ENCODE assay signal across 30 cellular contexts in the genomic region with DNA sequence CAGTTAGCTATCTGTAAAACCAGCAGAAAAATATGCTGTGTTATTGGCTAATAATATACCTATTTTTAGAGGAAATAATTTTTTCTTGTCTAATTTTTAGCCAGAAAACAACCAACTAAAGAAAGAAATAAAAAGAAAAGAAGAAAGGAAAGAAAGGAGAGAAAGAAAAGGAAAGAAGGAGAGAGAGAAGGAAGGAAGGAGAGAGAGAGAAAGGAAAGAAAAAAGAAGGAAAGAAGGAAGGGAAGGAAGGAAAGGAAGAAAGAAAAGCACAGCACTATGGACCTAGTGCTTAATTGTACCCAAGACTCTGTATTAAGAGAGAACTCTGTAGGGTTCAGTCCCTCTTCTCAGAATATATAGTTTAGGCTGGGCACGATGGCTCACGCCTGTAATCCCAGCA. TPM values are rescaled to one million over a fixed set of nuclear protein-coding genes. Genes with fewer than 3 reads are reported as not detected.
"Had no signal": no experiment of that assay in that cellular context is flagged by ENCODE, and none has a peak within 500 bp of the region (broad histone marks: within the 10 kb centered on the region; RNA-seq: fewer than 3 reads in every experiment).

No MANE protein-coding gene starts in this region.

- H3K27ac ChIP-seq: stomach, suprapubic skin, testis, thoracic aorta, thyroid gland, tibial artery, tibial nerve, transverse colon, upper lobe of left lung, upper lobe of right lung, uterus, vagina had no signal

- FAIRE-seq: urothelium cell line had no signal

- DNase-seq: stimulated activated CD4-positive, alpha-beta T cell treated with anti-CD3 and anti-CD28 coated beads, Interleukin-2, amount 100 ng/mL, for 48 hours; stimulated activated CD4-positive, alpha-beta T cell treated with anti-CD3 and anti-CD28 coated beads, Interleukin-4, amount 100 ng/mL, for 1 hour; stimulated activated CD4-positive, alpha-beta T cell treated with anti-CD3 and anti-CD28 coated beads, Interleukin-4, amount 100 ng/mL, for 24 hours; stimulated activated CD4-positive, alpha-beta T cell treated with anti-CD3 and anti-CD28 coated beads, Interleukin-4, amount 100 ng/mL, for 4 hours; stimulated activated CD8-positive, alpha-beta memory T cell treated with anti-CD3 and anti-CD28 coated beads, Interleukin-4, amount 100 ng/mL, for 48 hours; stimulated activated naive B cell treated with anti-CD40 and anti-IgM and Interleukin-4, amounts not matched to agents 10 μg/mL and 1 μg/mL and 100 μg/mL, for 72 hours; stimulated activated naive CD4-positive, alpha-beta T cell; stimulated activated naive CD4-positive, alpha-beta T cell treated with Interleukin-2 at 50 U/mL for 16 hours; stimulated activated naive CD8-positive, alpha-beta T cell treated with anti-CD3 and anti-CD28 coated beads, Interleukin-15, amount 100 ng/mL, for 72 hours; stimulated activated naive CD8-positive, alpha-beta T cell treated with anti-CD3 and anti-CD28 coated beads, Interleukin-15, Interleukin-2, amounts not matched to agents 100 U/mL and 50 U/mL, for 24 hours; stomach; substantia nigra; testis; thyroid gland; tibial artery; transverse colon; trophoblast cell; upper lobe of left lung; upper lobe of right lung; uterus had no signal

- H3K27me3 ChIP-seq: testis, uterus, vagina had no signal

- H3K9me3 ChIP-seq: stomach, suprapubic skin, testis, thoracic aorta, thyroid gland, tibial artery, tibial nerve, transverse colon, upper lobe of left lung, upper lobe of right lung, uterus, vagina had no signal

- H3K4me3 ChIP-seq: stomach, suprapubic skin, testis, thoracic aorta, thyroid gland, tibial artery, tibial nerve, transverse colon, upper lobe of left lung, upper lobe of right lung, uterus, vagina had no signal

- H3K36me3 ChIP-seq: stomach, suprapubic skin, thoracic aorta, thyroid gland, tibial artery, tibial nerve, transverse colon, upper lobe of left lung, upper lobe of right lung, uterus, vagina had no signal

- H3K4me1 ChIP-seq: testis, upper lobe of right lung had no signal

- ATAC-seq: stimulated activated effector memory CD8-positive, alpha-beta T cell treated with anti-CD3 and anti-CD28 coated beads, Interleukin-12 subunit alpha, Interleukin-12 subunit beta, amount 100 ng/mL, for 72 hours; stimulated activated memory B cell treated with anti-CD40 and anti-IgM and Interleukin-4, amounts not matched to agents 10 μg/mL and 1 μg/mL and 100 μg/mL, for 72 hours; stimulated activated naive B cell treated with anti-CD40 and anti-IgM and Interleukin-4, amounts not matched to agents 10 μg/mL and 1 μg/mL and 100 μg/mL, for 72 hours; stimulated activated naive CD8-positive, alpha-beta T cell treated with anti-CD3 and anti-CD28 coated beads, Interleukin-15, amount 100 ng/mL, for 72 hours; stimulated activated naive CD8-positive, alpha-beta T cell treated with anti-CD3 and anti-CD28 coated beads, Interleukin-15, Interleukin-2, amounts not matched to agents 100 U/mL and 50 U/mL, for 24 hours; upper lobe of right lung had no signal

RNA-seq across cellular contexts. Expression of a gene that starts 3.3 kb away (rescaled TPM):
- total RNA-seq: stomach, subcutaneous adipose tissue, suprapubic skin, thyroid gland, tibial nerve, transverse colon, upper lobe of left lung, upper lobe of right lung, ureter, urinary bladder, vagina had no signal
- polyA plus RNA-seq: stomach had no signal
